16 cellular contexts compared by ENCODE assay signal in genomic region chr7:69190738-69191137, GRCh38.
DNase-seq lines count a peak whose midpoint lies in the region; ATAC-seq lines count a peak whose summit lies in the region.
"Had no signal": no experiment of that assay in that cellular context is flagged by ENCODE, and none has a peak within 500 bp of the region (broad histone marks: within the 10 kb centered on the region; RNA-seq: fewer than 3 reads in every experiment).

No MANE protein-coding gene starts in this region.

- peak; percentile 21 for DNase-seq in COR-L47 (lab: John Stamatoyannopoulos, UW)
- DNase-seq in GM04503 (ENCODE audit: low read depth) = peak; percentile 57
- DNase-seq in astrocyte of the hippocampus (ENCODE audit: low read depth, low spot score) = peak; percentile 41
- no peak for DNase-seq in left lobe of liver (ENCODE audit: low spot score)
- DNase-seq in activated effector memory CD4-positive, alpha-beta T cell treated with anti-CD3 and anti-CD28 coated beads, Interleukin-2, amount 50 U/mL, for 16 hours = no peak
- no peak for DNase-seq in amniotic stem cell (lab: John Stamatoyannopoulos, UW)
- DNase-seq: Kasumi-1, MM.1S, NCI-H1092, NCI-H1436 treated with DMSO at 0.1 percent for 48 hours, NCI-H2029 treated with DMSO at 0.1 percent for 48 hours, NCI-H2171, NCI-H526 treated with DMSO at 0.1 percent for 48 hours had no signal

- ATAC-seq in left lobe of liver (peak; percentile 46), HG03342 (IDR thresholded peaks at IDR 0.05; ENCODE audit: unreplicated experiment) (no peak), GM19467 (IDR thresholded peaks at IDR 0.05; ENCODE audit: unreplicated experiment) (no peak)
- ATAC-seq: Panc1 had no signal

Comparison
In these comparisons a context has a peak if more than half of its experiments do, and no peak if none do; other contexts are left out.
1. DNase-seq: peak in COR-L47 (single experiment), GM04503 (single experiment) and astrocyte of the hippocampus (single experiment); none in left lobe of liver (single experiment), activated effector memory CD4-positive, alpha-beta T cell treated with anti-CD3 and anti-CD28 coated beads, Interleukin-2, amount 50 U/mL, for 16 hours (single experiment) and amniotic stem cell (single experiment).